33 cellular contexts compared by ENCODE assay signal in the genomic region with DNA sequence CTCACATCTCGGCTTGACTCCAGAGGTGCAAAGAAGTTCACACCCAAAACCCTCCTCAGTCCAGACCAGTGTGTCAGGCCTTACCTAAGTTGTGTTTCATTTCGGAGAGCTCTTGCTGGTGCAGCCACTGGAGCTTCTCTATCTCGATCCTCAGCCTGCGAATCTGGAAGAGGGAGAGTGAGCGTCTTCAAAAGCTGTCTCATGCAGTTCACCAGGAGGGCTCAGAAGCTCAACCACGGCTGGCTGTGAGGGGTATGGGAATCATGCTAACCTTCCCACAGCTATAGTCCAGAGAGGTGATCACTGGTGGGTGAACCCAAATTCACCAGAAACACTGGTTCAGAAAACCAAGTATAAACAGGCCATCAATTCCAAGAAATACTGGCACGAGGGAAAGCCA.
"Had no signal": no experiment of that assay in that cellular context is flagged by ENCODE, and none has a peak within 500 bp of the region (broad histone marks: within the 10 kb centered on the region; RNA-seq: fewer than 3 reads in every experiment).

No MANE protein-coding gene starts in this region.

- H3K27me3 ChIP-seq: brain microvascular endothelial cell, dorsolateral prefrontal cortex, esophagus muscularis mucosa, foreskin keratinocyte, gastrocnemius medialis, heart left ventricle had no signal

- H3K4me1 ChIP-seq: foreskin keratinocyte, gastrocnemius medialis had no signal

- ATAC-seq: foreskin keratinocyte, gastrocnemius medialis, heart left ventricle, T-helper 17 cell, WTC11 had no signal

- H3K27ac ChIP-seq: brain microvascular endothelial cell, coronary artery, dorsolateral prefrontal cortex, esophagus muscularis mucosa, foreskin keratinocyte, gastrocnemius medialis had no signal

- H3K9me3 Mint-ChIP-seq: activated CD4-positive, alpha-beta memory T cell treated with anti-CD3 and anti-CD28 coated beads, Interleukin-2, amount 10 ng/mL, durations not matched to agents 7 days and 5 days; activated CD4-positive, alpha-beta T cell treated with anti-CD3 and anti-CD28 coated beads, Interleukin-2, amount 10 ng/mL, durations not matched to agents 7 days and 5 days; activated naive CD4-positive, alpha-beta T cell treated with anti-CD3 and anti-CD28 coated beads for 36 hours; activated naive CD4-positive, alpha-beta T cell treated with anti-CD3 and anti-CD28 coated beads, Interleukin-2, amount 50 U/mL, for 24 hours; activated naive CD8-positive, alpha-beta T cell treated with anti-CD3 and anti-CD28 coated beads, Interleukin-2, amount 10 ng/mL, durations not matched to agents 7 days and 5 days; activated T-helper 1 cell treated with anti-CD3 and anti-CD28 coated beads, Interleukin-12 subunit alpha, Interleukin-12 subunit beta, Interleukin-2, Interleukin-4 antibody, amounts not matched to agents 30 ng/mL and 10 ng/mL and 1 ng/mL, durations not matched to agents 14 hours and 24 hours and 36 hours; activated T-helper 2 cell treated with anti-CD3 and anti-CD28 coated beads, Interferon-gamma antibody, Interleukin-2, Interleukin-4, amounts not matched to agents 10 μg/mL and 5 μg/mL and 100 μg/mL, durations not matched to agents 14 hours and 24 hours and 36 hours; central memory CD8-positive, alpha-beta T cell; dendritic cell treated with granulocyte-macrophage colony-stimulating factor and Interleukin-4, amounts not matched to agents 40 ng/mL and 50 ng/mL, for 4 days; endodermal cell; T-helper 2 cell treated with Interferon-gamma antibody and Interleukin-4, amounts not matched to agents 5 μg/mL and 100 μg/mL, for 36 hours; WTC11 had no signal

- H3K4me3 ChIP-seq: coronary artery, dorsolateral prefrontal cortex, esophagus muscularis mucosa, gastrocnemius medialis, heart left ventricle had no signal

- H3K27ac Mint-ChIP-seq: activated CD4-positive, alpha-beta memory T cell treated with anti-CD3 and anti-CD28 coated beads, Interleukin-2, amount 10 ng/mL, durations not matched to agents 7 days and 5 days; activated CD4-positive, alpha-beta T cell treated with anti-CD3 and anti-CD28 coated beads, Interleukin-2, amount 10 ng/mL, durations not matched to agents 7 days and 5 days; activated naive CD4-positive, alpha-beta T cell treated with anti-CD3 and anti-CD28 coated beads for 36 hours; activated naive CD4-positive, alpha-beta T cell treated with anti-CD3 and anti-CD28 coated beads, Interleukin-2, amount 50 U/mL, for 24 hours; activated naive CD8-positive, alpha-beta T cell treated with anti-CD3 and anti-CD28 coated beads, Interleukin-2, amount 10 ng/mL, durations not matched to agents 7 days and 5 days; activated T-helper 1 cell treated with anti-CD3 and anti-CD28 coated beads, Interleukin-12 subunit alpha, Interleukin-12 subunit beta, Interleukin-2, Interleukin-4 antibody, amounts not matched to agents 30 ng/mL and 10 ng/mL and 1 ng/mL, durations not matched to agents 14 hours and 24 hours and 36 hours; activated T-helper 2 cell treated with anti-CD3 and anti-CD28 coated beads, Interferon-gamma antibody, Interleukin-2, Interleukin-4, amounts not matched to agents 10 μg/mL and 5 μg/mL and 100 μg/mL, durations not matched to agents 14 hours and 24 hours and 36 hours; dendritic cell treated with granulocyte-macrophage colony-stimulating factor and Interleukin-4, amounts not matched to agents 40 ng/mL and 50 ng/mL, for 4 days; endodermal cell; T-helper 2 cell treated with Interferon-gamma antibody and Interleukin-4, amounts not matched to agents 5 μg/mL and 100 μg/mL, for 36 hours had no signal

- H3K4me1 Mint-ChIP-seq: activated naive CD4-positive, alpha-beta T cell treated with anti-CD3 and anti-CD28 coated beads, Interleukin-2, amount 50 U/mL, for 24 hours had no signal

- H3K9me3 ChIP-seq: esophagus muscularis mucosa, gastrocnemius medialis, heart left ventricle had no signal

- H3K4me3 Mint-ChIP-seq: activated CD4-positive, alpha-beta memory T cell treated with anti-CD3 and anti-CD28 coated beads, Interleukin-2, amount 10 ng/mL, durations not matched to agents 7 days and 5 days; activated CD4-positive, alpha-beta T cell treated with anti-CD3 and anti-CD28 coated beads, Interleukin-2, amount 10 ng/mL, durations not matched to agents 7 days and 5 days; activated naive CD4-positive, alpha-beta T cell treated with anti-CD3 and anti-CD28 coated beads for 36 hours; activated naive CD4-positive, alpha-beta T cell treated with anti-CD3 and anti-CD28 coated beads, Interleukin-2, amount 50 U/mL, for 24 hours; activated naive CD8-positive, alpha-beta T cell treated with anti-CD3 and anti-CD28 coated beads, Interleukin-2, amount 10 ng/mL, durations not matched to agents 7 days and 5 days; activated T-helper 1 cell treated with anti-CD3 and anti-CD28 coated beads, Interleukin-12 subunit alpha, Interleukin-12 subunit beta, Interleukin-2, Interleukin-4 antibody, amounts not matched to agents 30 ng/mL and 10 ng/mL and 1 ng/mL, durations not matched to agents 14 hours and 24 hours and 36 hours; central memory CD8-positive, alpha-beta T cell; dendritic cell treated with granulocyte-macrophage colony-stimulating factor and Interleukin-4, amounts not matched to agents 40 ng/mL and 50 ng/mL, for 4 days; endodermal cell; T-helper 17 cell; T-helper 2 cell treated with Interferon-gamma antibody and Interleukin-4, amounts not matched to agents 5 μg/mL and 100 μg/mL, for 36 hours; WTC11 had no signal

- H3K27me3 Mint-ChIP-seq: activated CD4-positive, alpha-beta memory T cell treated with anti-CD3 and anti-CD28 coated beads, Interleukin-2, amount 10 ng/mL, durations not matched to agents 7 days and 5 days; activated CD4-positive, alpha-beta T cell treated with anti-CD3 and anti-CD28 coated beads, Interleukin-2, amount 10 ng/mL, durations not matched to agents 7 days and 5 days; activated naive CD4-positive, alpha-beta T cell treated with anti-CD3 and anti-CD28 coated beads, Interleukin-2, amount 50 U/mL, for 24 hours; activated naive CD8-positive, alpha-beta T cell treated with anti-CD3 and anti-CD28 coated beads, Interleukin-2, amount 10 ng/mL, durations not matched to agents 7 days and 5 days; central memory CD8-positive, alpha-beta T cell; dendritic cell treated with granulocyte-macrophage colony-stimulating factor and Interleukin-4, amounts not matched to agents 40 ng/mL and 50 ng/mL, for 4 days; T-helper 17 cell had no signal

- DNase-seq: activated CD4-positive, alpha-beta memory T cell treated with anti-CD3 and anti-CD28 coated beads, Interleukin-2, amount 10 ng/mL, durations not matched to agents 7 days and 5 days; activated CD4-positive, alpha-beta T cell treated with anti-CD3 and anti-CD28 coated beads for 1 hour; activated CD4-positive, alpha-beta T cell treated with anti-CD3 and anti-CD28 coated beads for 4 hours; activated CD4-positive, alpha-beta T cell treated with anti-CD3 and anti-CD28 coated beads, Interleukin-2, amount 10 ng/mL, durations not matched to agents 7 days and 5 days; activated CD4-positive, alpha-beta T cell treated with anti-CD3 and anti-CD28 coated beads, Interleukin-2, amount 50 U/mL, for 4 hours; activated CD8-positive, alpha-beta memory T cell treated with anti-CD3 and anti-CD28 coated beads, Interleukin-2, amount 50 U/mL, for 4 hours; activated effector memory CD4-positive, alpha-beta T cell treated with anti-CD3 and anti-CD28 coated beads, Interleukin-2, amount 50 U/mL, for 16 hours; activated naive CD4-positive, alpha-beta T cell treated with anti-CD3 and anti-CD28 coated beads for 36 hours; activated naive CD8-positive, alpha-beta T cell treated with anti-CD3 and anti-CD28 coated beads, Interleukin-2, amount 10 ng/mL, durations not matched to agents 7 days and 5 days; activated T-cell treated with anti-CD3 and anti-CD28 coated beads, Interleukin-2, amount 50 U/mL, for 1 hour; activated T-cell treated with anti-CD3 and anti-CD28 coated beads, Interleukin-2, amount 50 U/mL, for 48 hours; amniotic stem cell; anterior cingulate cortex; brain microvascular endothelial cell; effector memory CD4-positive, alpha-beta T cell; endodermal cell; gastrocnemius medialis; glutamatergic neuron; heart left ventricle; T-helper 1 cell; T-helper 17 cell; T1000 had no signal
